8 cellular contexts compared by ENCODE assay signal in the genomic region with DNA sequence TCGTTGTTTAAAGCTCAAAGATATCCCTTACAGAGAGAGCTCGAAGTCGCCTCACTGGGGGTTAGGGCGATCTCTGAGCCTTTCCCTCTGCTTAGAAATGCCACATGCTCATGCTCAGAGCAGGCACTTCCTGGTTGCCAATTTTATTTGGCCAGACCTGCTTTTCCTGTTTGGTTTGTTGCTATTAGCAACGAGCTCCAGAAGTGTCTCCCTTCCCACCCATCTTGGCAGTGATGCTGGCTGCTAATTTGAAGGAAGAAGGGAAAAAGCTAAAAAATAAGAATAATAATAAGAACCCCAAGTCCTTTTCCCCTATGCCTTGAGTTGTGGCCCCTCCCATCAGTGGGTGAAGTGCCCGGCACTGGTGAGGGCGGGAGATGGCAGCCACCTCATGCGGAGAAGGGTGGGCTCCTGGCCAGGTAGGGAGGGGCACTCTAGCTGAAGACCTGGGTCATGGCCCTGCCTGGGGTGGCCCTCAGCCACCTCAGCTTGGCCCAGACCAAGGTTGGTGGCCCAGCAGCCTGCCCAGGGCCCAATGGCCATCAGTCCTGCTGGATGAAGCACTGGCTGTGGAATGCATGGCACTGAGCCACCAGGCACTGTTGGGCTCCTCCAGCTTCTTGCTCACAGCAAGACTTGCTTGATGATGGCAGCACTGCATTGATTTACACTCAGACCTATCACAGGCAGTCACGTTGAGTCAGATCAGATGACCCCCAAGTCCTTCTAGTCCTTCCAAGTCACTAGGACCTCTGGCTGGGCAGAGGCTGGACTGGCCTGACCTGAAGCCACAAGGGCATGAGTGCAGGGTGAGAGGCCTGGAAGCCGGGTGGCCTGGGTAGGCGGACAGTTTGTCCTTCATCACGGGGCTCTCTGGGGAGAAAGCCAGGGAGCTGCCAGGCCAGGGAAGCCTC.
DNase-seq lines count a peak whose midpoint lies in the region; ATAC-seq and TF ChIP-seq lines count a peak whose summit lies in the region.

No MANE protein-coding gene starts in this region.

- no peak overlapping the region for H2AFZ ChIP-seq in smooth muscle cell (ENCODE audit: low read depth)

- peak overlapping the region; percentile 44 for H3K9ac ChIP-seq in smooth muscle cell (ENCODE audit: low read depth)

- H3K36me3 ChIP-seq in CD4-positive, CD25-positive, alpha-beta regulatory T cell (ENCODE audit: control insufficient read depth, insufficient read depth, low read length): peaks cover 11% of the 10 kb centered on the region
- H3K36me3 ChIP-seq in MG63 (peaks cover 77% of the 10 kb centered on the region), smooth muscle cell (ENCODE audit: low read depth) (no peaks in the 10 kb centered on the region)

- peaks cover 6% of the 10 kb centered on the region for H3F3A ChIP-seq in smooth muscle cell (ENCODE audit: low read depth)

- no peak overlapping the region for H3K4me3 Mint-ChIP-seq in CD4-positive, CD25-positive, alpha-beta regulatory T cell

- no peak for TF ChIP-seq CTCF in astrocyte of the cerebellum (IDR thresholded peaks at IDR 0.05; ENCODE audit: low read depth, low read length, missing control alignments)
- no peak for TF ChIP-seq CTCF in smooth muscle cell (IDR thresholded peaks at IDR 0.05; ENCODE audit: borderline replicate concordance, insufficient read depth, poor library complexity, severe bottlenecking)

- DNase-seq in CD4-positive, CD25-positive, alpha-beta regulatory T cell: peak in 1 of 3 donors; percentile 28
- DNase-seq in MG63: peak; percentile 99
- peak; percentile 84 for DNase-seq in astrocyte of the cerebellum (ENCODE audit: low read depth)
- DNase-seq in iPS-NIHi11 (ENCODE audit: low spot score): peak; percentile 66
- no peak for DNase-seq in smooth muscle cell (lab: John Stamatoyannopoulos, UW; ENCODE audit: unreplicated experiment)
- no peak for DNase-seq in ecto neural progenitor cell (ENCODE audit: low spot score)

- no peak for TF ChIP-seq POLR2A in GM18505 (IDR thresholded peaks at IDR 0.05; ENCODE audit: borderline replicate concordance, extremely low read depth, insufficient read depth, insufficient read length)

- H3K27ac ChIP-seq in CD4-positive, CD25-positive, alpha-beta regulatory T cell (ENCODE audit: insufficient read depth, low read length, poor library complexity, severe bottlenecking): no peak overlapping the region
- H3K27ac ChIP-seq in smooth muscle cell (ENCODE audit: low read depth): peak overlapping the region; percentile 53

- no peaks in the 10 kb centered on the region for H3K27me3 Mint-ChIP-seq in CD4-positive, CD25-positive, alpha-beta regulatory T cell

- no peaks in the 10 kb centered on the region for H3K9me3 ChIP-seq in CD4-positive, CD25-positive, alpha-beta regulatory T cell (ENCODE audit: control insufficient read depth in 2 of 2, low read length in 2 of 2)
- H3K9me3 ChIP-seq in MG63 (no peaks in the 10 kb centered on the region), smooth muscle cell (replicated peaks; ENCODE audit: low read depth) (no peaks in the 10 kb centered on the region)

- H3K4me1 Mint-ChIP-seq in CD4-positive, CD25-positive, alpha-beta regulatory T cell: peaks cover 7 to 29% (median 14%) of the 10 kb centered on the region in 4 donors

- H3K4me1 ChIP-seq in CD4-positive, CD25-positive, alpha-beta regulatory T cell (ENCODE audit: control insufficient read depth, insufficient read depth, low read length, poor library complexity, severe bottlenecking): peaks cover 15% of the 10 kb centered on the region
- H3K4me1 ChIP-seq in smooth muscle cell (ENCODE audit: low read depth): no peaks in the 10 kb centered on the region

- H3K9me3 Mint-ChIP-seq in CD4-positive, CD25-positive, alpha-beta regulatory T cell: no peaks in the 10 kb centered on the region

- H3K79me2 ChIP-seq in smooth muscle cell (ENCODE audit: low read depth): no peaks in the 10 kb centered on the region

- 80% methylated on average over 12 of the region's 12 CpGs for WGBS in smooth muscle cell (ENCODE audit: low lambda C conversion rate)

- peak overlapping the region; percentile 44 to 84 (median 56) for H3K27ac Mint-ChIP-seq in CD4-positive, CD25-positive, alpha-beta regulatory T cell

- peaks cover 25% of the 10 kb centered on the region for H3K36me3 Mint-ChIP-seq in CD4-positive, CD25-positive, alpha-beta regulatory T cell

- H4K20me1 ChIP-seq in smooth muscle cell (ENCODE audit: low read depth): no peaks in the 10 kb centered on the region

- H3K4me3 ChIP-seq in CD4-positive, CD25-positive, alpha-beta regulatory T cell (ENCODE audit: low read depth, low read length): no peak overlapping the region
- H3K4me3 ChIP-seq in MG63 (no peak overlapping the region), astrocyte of the cerebellum (ENCODE audit: low read depth, low read length) (no peak overlapping the region), smooth muscle cell (no peak overlapping the region)

- ATAC-seq in CD4-positive, CD25-positive, alpha-beta regulatory T cell (ENCODE audit: low read depth in 2 of 2): no peak
- ATAC-seq in HG03378 (IDR thresholded peaks at IDR 0.05; ENCODE audit: unreplicated experiment): no peak
- no peak for ATAC-seq in GM18505 (IDR thresholded peaks at IDR 0.05; ENCODE audit: unreplicated experiment)

- in situ Hi-C loops in astrocyte of the cerebellum (cut with HindIII; ENCODE audit: low sequenced_read_pairs): no loop called here

- no peak overlapping the region for H3K4me2 ChIP-seq in smooth muscle cell

- H3K27me3 ChIP-seq in CD4-positive, CD25-positive, alpha-beta regulatory T cell (ENCODE audit: control insufficient read depth, insufficient read depth, low read length): no peaks in the 10 kb centered on the region
- H3K27me3 ChIP-seq in MG63 (no peaks in the 10 kb centered on the region), smooth muscle cell (ENCODE audit: low read depth) (no peaks in the 10 kb centered on the region)

Comparison
In these comparisons a context has a peak if more than half of its experiments do, and no peak if none do; other contexts are left out.
1. DNase-seq: peak in MG63 (single experiment), astrocyte of the cerebellum (single experiment) and iPS-NIHi11 (single experiment); none in smooth muscle cell (single experiment) and ecto neural progenitor cell (single experiment).